1 cellular context compared by ENCODE assay signal in genomic region chr7:123557631-123558505, GRCh38.
TF ChIP-seq lines count a peak whose summit lies in the region.

TSS of gene NDUFA5 (minus strand) at chr7:123557818. CDS start at chr7:123557795, 23 bp downstream.

TF ChIP-seq in K562, 482 proteins besides CTCF, POLR2A, EP300 and RAD21 (continued from another document and continues in another):
- TF ChIP-seq, protein P1, sequence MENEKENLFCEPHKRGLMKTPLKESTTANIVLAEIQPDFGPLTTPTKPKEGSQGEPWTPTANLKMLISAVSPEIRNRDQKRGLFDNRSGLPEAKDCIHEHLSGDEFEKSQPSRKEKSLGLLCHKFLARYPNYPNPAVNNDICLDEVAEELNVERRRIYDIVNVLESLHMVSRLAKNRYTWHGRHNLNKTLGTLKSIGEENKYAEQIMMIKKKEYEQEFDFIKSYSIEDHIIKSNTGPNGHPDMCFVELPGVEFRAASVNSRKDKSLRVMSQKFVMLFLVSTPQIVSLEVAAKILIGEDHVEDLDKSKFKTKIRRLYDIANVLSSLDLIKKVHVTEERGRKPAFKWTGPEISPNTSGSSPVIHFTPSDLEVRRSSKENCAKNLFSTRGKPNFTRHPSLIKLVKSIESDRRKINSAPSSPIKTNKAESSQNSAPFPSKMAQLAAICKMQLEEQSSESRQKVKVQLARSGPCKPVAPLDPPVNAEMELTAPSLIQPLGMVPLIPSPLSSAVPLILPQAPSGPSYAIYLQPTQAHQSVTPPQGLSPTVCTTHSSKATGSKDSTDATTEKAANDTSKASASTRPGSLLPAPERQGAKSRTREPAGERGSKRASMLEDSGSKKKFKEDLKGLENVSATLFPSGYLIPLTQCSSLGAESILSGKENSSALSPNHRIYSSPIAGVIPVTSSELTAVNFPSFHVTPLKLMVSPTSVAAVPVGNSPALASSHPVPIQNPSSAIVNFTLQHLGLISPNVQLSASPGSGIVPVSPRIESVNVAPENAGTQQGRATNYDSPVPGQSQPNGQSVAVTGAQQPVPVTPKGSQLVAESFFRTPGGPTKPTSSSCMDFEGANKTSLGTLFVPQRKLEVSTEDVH (IDR thresholded peaks at IDR 0.05; ENCODE audit: low read depth, partially characterized antibody): no peak
- TF ChIP-seq ZNF174 (CRISPR knock-in tag; IDR thresholded peaks at IDR 0.05): no peak
- TF ChIP-seq, protein P2, sequence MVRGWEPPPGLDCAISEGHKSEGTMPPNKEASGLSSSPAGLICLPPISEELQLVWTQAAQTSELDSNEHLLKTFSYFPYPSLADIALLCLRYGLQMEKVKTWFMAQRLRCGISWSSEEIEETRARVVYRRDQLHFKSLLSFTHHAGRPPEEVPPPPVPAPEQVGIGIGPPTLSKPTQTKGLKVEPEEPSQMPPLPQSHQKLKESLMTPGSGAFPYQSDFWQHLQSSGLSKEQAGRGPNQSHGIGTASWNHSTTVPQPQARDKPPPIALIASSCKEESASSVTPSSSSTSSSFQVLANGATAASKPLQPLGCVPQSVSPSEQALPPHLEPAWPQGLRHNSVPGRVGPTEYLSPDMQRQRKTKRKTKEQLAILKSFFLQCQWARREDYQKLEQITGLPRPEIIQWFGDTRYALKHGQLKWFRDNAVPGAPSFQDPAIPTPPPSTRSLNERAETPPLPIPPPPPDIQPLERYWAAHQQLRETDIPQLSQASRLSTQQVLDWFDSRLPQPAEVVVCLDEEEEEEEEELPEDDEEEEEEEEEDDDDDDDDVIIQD (CRISPR knock-in tag; IDR thresholded peaks at IDR 0.05): no peak
- TF ChIP-seq PTBP1 (IDR thresholded peaks at IDR 0.05; ENCODE audit: low read depth, low read length): no peak
- no peak for TF ChIP-seq LARP7 (IDR thresholded peaks at IDR 0.05)
- TF ChIP-seq SRSF1 (IDR thresholded peaks at IDR 0.05; ENCODE audit: low read depth, low read length): no peak
- peak in 1 of 2 experiments; percentile 71; a peak in 2 of 4 replicates for TF ChIP-seq RCOR1 (IDR thresholded peaks at IDR 0.05; ENCODE audit: borderline replicate concordance in 1 of 2, low read depth in 2 of 2, low read length in 2 of 2)
- peak; percentile 50; the same call in 1 of the 2 replicates for TF ChIP-seq BACH1 (tag; IDR thresholded peaks at IDR 0.05)
- no peak for TF ChIP-seq THRA (IDR thresholded peaks at IDR 0.05)
- peak; percentile 32; the same call in 1 of the 2 replicates for TF ChIP-seq ZNF644 (tag; IDR thresholded peaks at IDR 0.05; ENCODE audit: low read depth)
- TF ChIP-seq DDX20 (tag; IDR thresholded peaks at IDR 0.05; ENCODE audit: low read depth): no peak
- TF ChIP-seq ZNF282 (CRISPR knock-in tag; IDR thresholded peaks at IDR 0.05): no peak
- TF ChIP-seq, protein P3, sequence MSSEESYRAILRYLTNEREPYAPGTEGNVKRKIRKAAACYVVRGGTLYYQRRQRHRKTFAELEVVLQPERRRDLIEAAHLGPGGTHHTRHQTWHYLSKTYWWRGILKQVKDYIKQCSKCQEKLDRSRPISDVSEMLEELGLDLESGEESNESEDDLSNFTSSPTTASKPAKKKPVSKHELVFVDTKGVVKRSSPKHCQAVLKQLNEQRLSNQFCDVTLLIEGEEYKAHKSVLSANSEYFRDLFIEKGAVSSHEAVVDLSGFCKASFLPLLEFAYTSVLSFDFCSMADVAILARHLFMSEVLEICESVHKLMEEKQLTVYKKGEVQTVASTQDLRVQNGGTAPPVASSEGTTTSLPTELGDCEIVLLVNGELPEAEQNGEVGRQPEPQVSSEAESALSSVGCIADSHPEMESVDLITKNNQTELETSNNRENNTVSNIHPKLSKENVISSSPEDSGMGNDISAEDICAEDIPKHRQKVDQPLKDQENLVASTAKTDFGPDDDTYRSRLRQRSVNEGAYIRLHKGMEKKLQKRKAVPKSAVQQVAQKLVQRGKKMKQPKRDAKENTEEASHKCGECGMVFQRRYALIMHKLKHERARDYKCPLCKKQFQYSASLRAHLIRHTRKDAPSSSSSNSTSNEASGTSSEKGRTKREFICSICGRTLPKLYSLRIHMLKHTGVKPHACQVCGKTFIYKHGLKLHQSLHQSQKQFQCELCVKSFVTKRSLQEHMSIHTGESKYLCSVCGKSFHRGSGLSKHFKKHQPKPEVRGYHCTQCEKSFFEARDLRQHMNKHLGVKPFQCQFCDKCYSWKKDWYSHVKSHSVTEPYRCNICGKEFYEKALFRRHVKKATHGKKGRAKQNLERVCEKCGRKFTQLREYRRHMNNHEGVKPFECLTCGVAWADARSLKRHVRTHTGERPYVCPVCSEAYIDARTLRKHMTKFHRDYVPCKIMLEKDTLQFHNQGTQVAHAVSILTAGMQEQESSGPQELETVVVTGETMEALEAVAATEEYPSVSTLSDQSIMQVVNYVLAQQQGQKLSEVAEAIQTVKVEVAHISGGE (CRISPR knock-in tag; IDR thresholded peaks at IDR 0.05): peak in 1 of 3 experiments; percentile 49; a peak in 1 of 6 replicates
- TF ChIP-seq GTF3C2 (IDR thresholded peaks at IDR 0.05; ENCODE audit: borderline replicate concordance, extremely low read depth, insufficient read length): no peak
- TF ChIP-seq MCM3 (IDR thresholded peaks at IDR 0.05): no peak
- peak; percentile 91 for TF ChIP-seq EP400 (IDR thresholded peaks at IDR 0.05)
- no peak for TF ChIP-seq SNIP1 (IDR thresholded peaks at IDR 0.05; ENCODE audit: low read depth)
- TF ChIP-seq CLOCK (CRISPR knock-in tag; IDR thresholded peaks at IDR 0.05; ENCODE audit: borderline replicate concordance): no peak
- TF ChIP-seq, protein P4, sequence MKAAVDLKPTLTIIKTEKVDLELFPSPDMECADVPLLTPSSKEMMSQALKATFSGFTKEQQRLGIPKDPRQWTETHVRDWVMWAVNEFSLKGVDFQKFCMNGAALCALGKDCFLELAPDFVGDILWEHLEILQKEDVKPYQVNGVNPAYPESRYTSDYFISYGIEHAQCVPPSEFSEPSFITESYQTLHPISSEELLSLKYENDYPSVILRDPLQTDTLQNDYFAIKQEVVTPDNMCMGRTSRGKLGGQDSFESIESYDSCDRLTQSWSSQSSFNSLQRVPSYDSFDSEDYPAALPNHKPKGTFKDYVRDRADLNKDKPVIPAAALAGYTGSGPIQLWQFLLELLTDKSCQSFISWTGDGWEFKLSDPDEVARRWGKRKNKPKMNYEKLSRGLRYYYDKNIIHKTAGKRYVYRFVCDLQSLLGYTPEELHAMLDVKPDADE (conservative IDR thresholded peaks at IDR 0.05; ENCODE audit: control insufficient read depth, low read depth, low read length): peak; percentile 79
- TF ChIP-seq BRF1 (IDR thresholded peaks at IDR 0.05; ENCODE audit: borderline replicate concordance, extremely low read depth, insufficient read length): no peak
- peak; percentile 84 for TF ChIP-seq HCFC1 (IDR thresholded peaks at IDR 0.05; ENCODE audit: low read depth, low read length)
- 0 out of 2 replicates have a peak, but pooled peaks have one; percentile 29 for TF ChIP-seq HMG20B (CRISPR knock-in tag; IDR thresholded peaks at IDR 0.05)
- TF ChIP-seq NFRKB (IDR thresholded peaks at IDR 0.05; ENCODE audit: low read depth): peak; percentile 99
- peak; percentile 80 for TF ChIP-seq POLR2H (tag; IDR thresholded peaks at IDR 0.05; ENCODE audit: low read depth)
- no peak for TF ChIP-seq RBM25 (IDR thresholded peaks at IDR 0.05; ENCODE audit: low read depth, low read length, severe bottlenecking)
- TF ChIP-seq ZNF232 (CRISPR knock-in tag; IDR thresholded peaks at IDR 0.05): 0 out of 2 replicates have a peak, but pooled peaks have one; percentile 75
- no peak for TF ChIP-seq HNRNPK (IDR thresholded peaks at IDR 0.05; ENCODE audit: low read depth, low read length, poor library complexity, severe bottlenecking)
- no peak for TF ChIP-seq HDAC8 (tag; IDR thresholded peaks at IDR 0.05)
- no peak for TF ChIP-seq DNMT1 (IDR thresholded peaks at IDR 0.05)
- no peak for TF ChIP-seq ILK (tag; IDR thresholded peaks at IDR 0.05; ENCODE audit: borderline replicate concordance, low read depth)
- TF ChIP-seq SIN3B (IDR thresholded peaks at IDR 0.05; ENCODE audit: low read depth): peak; percentile 89
- no peak for TF ChIP-seq FOXJ3 (CRISPR knock-in tag; IDR thresholded peaks at IDR 0.05)
- peak; percentile 91 for TF ChIP-seq JUN (IDR thresholded peaks at IDR 0.05; ENCODE audit: borderline replicate concordance, low read depth, low read length)
- TF ChIP-seq JUN (CRISPR knock-in tag; IDR thresholded peaks at IDR 0.05; ENCODE audit: borderline replicate concordance): 0 out of 2 replicates have a peak, but pooled peaks have one; percentile 72
